Comparison of ENCODE assay signal across 2 cellular contexts in genomic region chr17:17400566-17401184, GRCh38.
TF ChIP-seq lines count a peak whose summit lies in the region.

No MANE protein-coding gene starts in this region.

TF ChIP-seq in HCT116, 20 proteins besides CTCF, POLR2A, EP300 and RAD21 (continued from another document):
- TF ChIP-seq REST (IDR thresholded peaks at IDR 0.05; ENCODE audit: low read depth) (no peak), SP1 (IDR thresholded peaks at IDR 0.05; ENCODE audit: low read depth) (no peak), ELF1 (IDR thresholded peaks at IDR 0.05; ENCODE audit: borderline replicate concordance, low read depth) (no peak), YY1 (IDR thresholded peaks at IDR 0.05; ENCODE audit: extremely low read depth, insufficient replicate concordance, low read depth, low read length) (no peak), FOSL1 (IDR thresholded peaks at IDR 0.05; ENCODE audit: low read depth) (no peak), JUND (IDR thresholded peaks at IDR 0.05) (no peak), EZH2phosphoT487 (IDR thresholded peaks at IDR 0.05; ENCODE audit: borderline replicate concordance) (no peak), EGR1 (IDR thresholded peaks at IDR 0.05; ENCODE audit: low read depth) (no peak), EZH2 (IDR thresholded peaks at IDR 0.05) (no peak)

TF ChIP-seq in SK-N-SH, 30 proteins besides CTCF, POLR2A, EP300 and RAD21:
- TF ChIP-seq, protein P1, sequence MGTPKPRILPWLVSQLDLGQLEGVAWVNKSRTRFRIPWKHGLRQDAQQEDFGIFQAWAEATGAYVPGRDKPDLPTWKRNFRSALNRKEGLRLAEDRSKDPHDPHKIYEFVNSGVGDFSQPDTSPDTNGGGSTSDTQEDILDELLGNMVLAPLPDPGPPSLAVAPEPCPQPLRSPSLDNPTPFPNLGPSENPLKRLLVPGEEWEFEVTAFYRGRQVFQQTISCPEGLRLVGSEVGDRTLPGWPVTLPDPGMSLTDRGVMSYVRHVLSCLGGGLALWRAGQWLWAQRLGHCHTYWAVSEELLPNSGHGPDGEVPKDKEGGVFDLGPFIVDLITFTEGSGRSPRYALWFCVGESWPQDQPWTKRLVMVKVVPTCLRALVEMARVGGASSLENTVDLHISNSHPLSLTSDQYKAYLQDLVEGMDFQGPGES (IDR thresholded peaks at IDR 0.05; ENCODE audit: low read depth, low read length): no peak
- TF ChIP-seq USF2 (IDR thresholded peaks at IDR 0.05; ENCODE audit: borderline replicate concordance, low read depth, low read length) (no peak), JUND (IDR thresholded peaks at IDR 0.05) (no peak), RFX5 (IDR thresholded peaks at IDR 0.05; ENCODE audit: low read length) (no peak), FOSL2 (IDR thresholded peaks at IDR 0.05; ENCODE audit: borderline replicate concordance, low read depth) (no peak), GATA2 (CRISPR knock-in tag; IDR thresholded peaks at IDR 0.05) (no peak), FOXJ3 (CRISPR knock-in tag; IDR thresholded peaks at IDR 0.05) (no peak), ELF1 (IDR thresholded peaks at IDR 0.05) (no peak), TAF1 (IDR thresholded peaks at IDR 0.05; ENCODE audit: borderline replicate concordance, low read depth, low read length) (no peak), REST (IDR thresholded peaks at IDR 0.05; ENCODE audit: low read depth, low read length) (no peak), NFIC (IDR thresholded peaks at IDR 0.05; ENCODE audit: borderline replicate concordance) (no peak), NRF1 (IDR thresholded peaks at IDR 0.05; ENCODE audit: low read depth, low read length) (no peak), POLR2AphosphoS5 (IDR thresholded peaks at IDR 0.05; ENCODE audit: low read depth, low read length) (no peak), MEF2A (IDR thresholded peaks at IDR 0.05; ENCODE audit: borderline replicate concordance, low read depth) (no peak), EZH2phosphoT487 (IDR thresholded peaks at IDR 0.05; ENCODE audit: borderline replicate concordance, low read depth) (no peak), TEAD4 (IDR thresholded peaks at IDR 0.05; ENCODE audit: borderline replicate concordance, insufficient read depth) (no peak), USF1 (IDR thresholded peaks at IDR 0.05; ENCODE audit: borderline replicate concordance, low read depth) (no peak)
- TF ChIP-seq, protein P2, sequence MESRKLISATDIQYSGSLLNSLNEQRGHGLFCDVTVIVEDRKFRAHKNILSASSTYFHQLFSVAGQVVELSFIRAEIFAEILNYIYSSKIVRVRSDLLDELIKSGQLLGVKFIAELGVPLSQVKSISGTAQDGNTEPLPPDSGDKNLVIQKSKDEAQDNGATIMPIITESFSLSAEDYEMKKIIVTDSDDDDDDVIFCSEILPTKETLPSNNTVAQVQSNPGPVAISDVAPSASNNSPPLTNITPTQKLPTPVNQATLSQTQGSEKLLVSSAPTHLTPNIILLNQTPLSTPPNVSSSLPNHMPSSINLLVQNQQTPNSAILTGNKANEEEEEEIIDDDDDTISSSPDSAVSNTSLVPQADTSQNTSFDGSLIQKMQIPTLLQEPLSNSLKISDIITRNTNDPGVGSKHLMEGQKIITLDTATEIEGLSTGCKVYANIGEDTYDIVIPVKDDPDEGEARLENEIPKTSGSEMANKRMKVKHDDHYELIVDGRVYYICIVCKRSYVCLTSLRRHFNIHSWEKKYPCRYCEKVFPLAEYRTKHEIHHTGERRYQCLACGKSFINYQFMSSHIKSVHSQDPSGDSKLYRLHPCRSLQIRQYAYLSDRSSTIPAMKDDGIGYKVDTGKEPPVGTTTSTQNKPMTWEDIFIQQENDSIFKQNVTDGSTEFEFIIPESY (IDR thresholded peaks at IDR 0.05; ENCODE audit: borderline replicate concordance, low read depth): no peak
- TF ChIP-seq, protein P3, sequence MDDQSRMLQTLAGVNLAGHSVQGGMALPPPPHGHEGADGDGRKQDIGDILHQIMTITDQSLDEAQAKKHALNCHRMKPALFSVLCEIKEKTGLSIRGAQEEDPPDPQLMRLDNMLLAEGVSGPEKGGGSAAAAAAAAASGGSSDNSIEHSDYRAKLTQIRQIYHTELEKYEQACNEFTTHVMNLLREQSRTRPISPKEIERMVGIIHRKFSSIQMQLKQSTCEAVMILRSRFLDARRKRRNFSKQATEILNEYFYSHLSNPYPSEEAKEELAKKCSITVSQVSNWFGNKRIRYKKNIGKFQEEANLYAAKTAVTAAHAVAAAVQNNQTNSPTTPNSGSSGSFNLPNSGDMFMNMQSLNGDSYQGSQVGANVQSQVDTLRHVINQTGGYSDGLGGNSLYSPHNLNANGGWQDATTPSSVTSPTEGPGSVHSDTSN (IDR thresholded peaks at IDR 0.05): no peak
